ENCODE assay signal across 12 cellular contexts in the genomic region with DNA sequence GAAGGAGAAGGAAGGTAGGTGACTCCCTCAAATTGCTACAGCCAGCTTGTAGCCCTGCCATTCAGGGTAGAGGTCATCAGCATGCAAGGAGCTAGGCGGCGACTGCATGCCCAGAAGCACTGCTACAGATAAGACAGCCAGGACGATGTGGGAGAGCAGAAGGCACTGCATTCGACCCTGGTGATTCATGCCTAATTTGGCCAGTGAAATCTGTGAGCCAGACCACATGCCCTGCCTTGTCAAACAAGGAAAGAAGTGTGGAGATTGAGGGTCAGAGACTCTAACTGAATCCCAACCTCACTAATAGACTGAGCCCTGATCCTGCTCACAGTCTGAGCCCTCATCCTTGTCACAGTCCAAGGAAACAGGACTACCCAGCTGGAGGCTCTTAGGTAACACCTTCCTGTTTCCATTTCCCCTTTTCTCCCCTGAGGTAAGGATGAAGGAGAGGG.
DNase-seq lines count a peak whose midpoint lies in the region; FAIRE-seq and TF ChIP-seq lines count a peak whose summit lies in the region.
"Had no signal": no experiment of that assay in that cellular context is flagged by ENCODE, and none has a peak within 500 bp of the region (broad histone marks: within the 10 kb centered on the region; RNA-seq: fewer than 3 reads in every experiment).

No MANE protein-coding gene starts in this region.

- no peaks in the 10 kb centered on the region for H3K36me3 ChIP-seq in smooth muscle cell (ENCODE audit: low read depth)
- H3K36me3 ChIP-seq: vagina had no signal

- no peaks in the 10 kb centered on the region for H3K79me2 ChIP-seq in smooth muscle cell (ENCODE audit: low read depth)

- no peaks in the 10 kb centered on the region for H4K20me1 ChIP-seq in smooth muscle cell (ENCODE audit: low read depth)

- no peaks in the 10 kb centered on the region for H3K9me3 ChIP-seq in smooth muscle cell (replicated peaks; ENCODE audit: low read depth)
- H3K9me3 ChIP-seq: vagina had no signal

- TF ChIP-seq CTCF in epithelial cell of esophagus (IDR thresholded peaks at IDR 0.05; ENCODE audit: insufficient read depth, low read depth, low read length, missing control alignments) (no peak), smooth muscle cell (IDR thresholded peaks at IDR 0.05; ENCODE audit: borderline replicate concordance, insufficient read depth, poor library complexity, severe bottlenecking) (no peak)

- peak; percentile 11 for FAIRE-seq in RCC 7860 (lab: Jason Lieb, UNC)

- H3K9ac ChIP-seq in smooth muscle cell (ENCODE audit: low read depth), result no peak overlapping the region

- peaks cover 6% of the 10 kb centered on the region for H3F3A ChIP-seq in smooth muscle cell (ENCODE audit: low read depth)

- no peak overlapping the region for H2AFZ ChIP-seq in smooth muscle cell (ENCODE audit: low read depth)

- no peaks in the 10 kb centered on the region for H3K27me3 ChIP-seq in smooth muscle cell (ENCODE audit: low read depth)
- H3K27me3 ChIP-seq: vagina had no signal

- H3K4me2 ChIP-seq in smooth muscle cell, result peak overlapping the region; percentile 48

- peaks cover 16% of the 10 kb centered on the region for H3K4me1 ChIP-seq in smooth muscle cell (ENCODE audit: low read depth)

- 0% methylated on average over 4 of the region's 4 CpGs for WGBS in smooth muscle cell (ENCODE audit: low lambda C conversion rate)

- DNase-seq in NOMO-1 treated with DMSO at 0.1 percent for 48 hours (lab: John Stamatoyannopoulos, UW; ENCODE audit: unreplicated experiment) (peak; percentile 44), NOMO-1 treated with dmso at 0.1 percent for 144 hours (lab: John Stamatoyannopoulos, UW; ENCODE audit: unreplicated experiment) (no peak), RCC 7860 (ENCODE audit: low spot score) (peak; percentile 75), epithelial cell of esophagus (ENCODE audit: low read depth) (peak; percentile 76), smooth muscle cell (lab: John Stamatoyannopoulos, UW; ENCODE audit: unreplicated experiment) (no peak), epidermal melanocyte (ENCODE audit: insufficient read length, low spot score) (no peak), NCI-H1436 (lab: John Stamatoyannopoulos, UW) (no peak)
- no peak for DNase-seq in activated CD4-positive, alpha-beta T cell treated with anti-CD3 and anti-CD28 coated beads for 48 hours
- DNase-seq: activated CD4-positive, alpha-beta T cell treated with anti-CD3 and anti-CD28 coated beads, Interleukin-2, amount 50 U/mL, for 4 hours; NCI-H524 had no signal

- H3K4me3 ChIP-seq in epithelial cell of esophagus (ENCODE audit: low read length) (no peak overlapping the region), smooth muscle cell (no peak overlapping the region)
- H3K4me3 ChIP-seq: lung, vagina had no signal

- peak overlapping the region; percentile 4 for H3K27ac ChIP-seq in smooth muscle cell (ENCODE audit: low read depth)
- H3K27ac ChIP-seq: vagina had no signal

Comparison
In these comparisons a context has a peak if more than half of its experiments do, and no peak if none do; other contexts are left out.
1. DNase-seq: peak in NOMO-1 treated with DMSO at 0.1 percent for 48 hours (single experiment), RCC 7860 (single experiment) and epithelial cell of esophagus (single experiment); none in NOMO-1 treated with dmso at 0.1 percent for 144 hours (single experiment), smooth muscle cell (single experiment), activated CD4-positive, alpha-beta T cell treated with anti-CD3 and anti-CD28 coated beads for 48 hours (single experiment), epidermal melanocyte (single experiment) and NCI-H1436 (single experiment).